ENCODE assay signal across 13 cellular contexts in the genomic region with DNA sequence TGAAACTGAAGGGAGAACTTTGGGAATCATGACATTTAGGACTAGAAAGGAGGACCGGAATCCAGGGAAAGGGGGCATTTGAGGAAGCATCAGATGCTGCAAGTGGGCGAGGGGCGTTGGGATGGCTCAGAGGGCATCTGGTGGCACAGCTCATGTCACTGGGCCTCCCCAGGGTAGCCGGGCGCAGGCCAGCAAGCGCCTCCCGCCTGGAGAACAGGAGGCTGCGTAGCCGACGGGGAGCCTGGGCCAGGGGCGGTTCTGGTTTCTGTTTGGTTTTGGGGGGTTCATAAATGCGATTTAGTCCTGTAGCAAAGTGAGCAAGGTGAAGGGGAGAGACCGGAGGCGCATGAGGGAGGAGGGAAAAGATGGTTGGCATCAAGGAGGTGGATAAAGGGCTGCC. TPM values are rescaled to one million over a fixed set of nuclear protein-coding genes. Genes with fewer than 3 reads are reported as not detected.
A peak's percentile ranks its signal among the peaks of the same experiment; 100 is the strongest.
DNase-seq lines count a peak whose midpoint lies in the region; ATAC-seq, FAIRE-seq and TF ChIP-seq lines count a peak whose summit lies in the region.
"Had no signal": no experiment of that assay in that cellular context is flagged by ENCODE, and none has a peak within 500 bp of the region (broad histone marks: within the 10 kb centered on the region; RNA-seq: fewer than 3 reads in every experiment).

No MANE protein-coding gene starts in this region.

- peaks cover 42% of the 10 kb centered on the region for H3K79me2 ChIP-seq in OCI-LY1 (ENCODE audit: insufficient read depth, low read length)

- H3K9ac ChIP-seq in OCI-LY1 (ENCODE audit: low read length) = peak overlapping the region; percentile 1; the same call in 1 of the 2 replicates
- no peak overlapping the region for H3K9ac ChIP-seq in duodenal mucosa (ENCODE audit: low read depth in 1 of 2, low read length in 2 of 2)

- no peaks in the 10 kb centered on the region for H3K9me3 Mint-ChIP-seq in natural killer cell

- peak overlapping the region; percentile 97 for H3K27ac ChIP-seq in C4-2B
- H3K27ac ChIP-seq in OCI-LY1 (ENCODE audit: low read depth, low read length, poor library complexity, severe bottlenecking) = peak overlapping the region; percentile 70
- no peak overlapping the region for H3K27ac ChIP-seq in duodenal mucosa (ENCODE audit: low read depth, low read length)

- no peaks in the 10 kb centered on the region for H3K9me2 ChIP-seq in OCI-LY1 (ENCODE audit: low read depth, low read length)

- peaks cover 7 to 8% of the 10 kb centered on the region in 2 donors for H3K4me1 Mint-ChIP-seq in natural killer cell

- peaks cover 38% of the 10 kb centered on the region for H3K36me3 ChIP-seq in OCI-LY1 (ENCODE audit: insufficient read depth, low read length)
- H3K36me3 ChIP-seq in duodenal mucosa (ENCODE audit: control insufficient read depth in 1 of 2, insufficient read depth in 2 of 2, low read length in 2 of 2) = peaks cover 0 to 5% of the 10 kb centered on the region in 2 donors

- H3K4me2 ChIP-seq in OCI-LY1 (ENCODE audit: low read length) = peak overlapping the region; percentile 99

- peaks cover 8% of the 10 kb centered on the region for H3K36me3 Mint-ChIP-seq in natural killer cell

- H3K27me3 ChIP-seq in OCI-LY1 (ENCODE audit: insufficient read depth, low read length) (no peaks in the 10 kb centered on the region), duodenal mucosa (ENCODE audit: control insufficient read depth in 1 of 2, insufficient read depth in 2 of 2, low read length in 2 of 2) (peaks cover 0 to 3% of the 10 kb centered on the region in 2 donors)

- no peak overlapping the region for H3K27ac Mint-ChIP-seq in natural killer cell

- H3F3A ChIP-seq in OCI-LY1 (ENCODE audit: insufficient read depth, low read length) = no peaks in the 10 kb centered on the region

- intact Hi-C loops in natural killer cell (cut with micrococcal nuclease) = no loop called here

- H3K4me1 ChIP-seq in OCI-LY1 (ENCODE audit: insufficient read depth, low read length, severe bottlenecking) = peaks cover 66% of the 10 kb centered on the region
- H3K4me1 ChIP-seq in duodenal mucosa (ENCODE audit: control insufficient read depth in 1 of 2, insufficient read depth in 2 of 2, low read length in 2 of 2) = peaks cover 39% of the 10 kb centered on the region in 2 donors

- DNase-seq in natural killer cell (no peak), frontal cortex (ENCODE audit: low spot score in 2 of 2) (no peak)
- DNase-seq: activated effector memory CD4-positive, alpha-beta T cell treated with anti-CD3 and anti-CD28 coated beads, Interleukin-2, amount 50 U/mL, for 16 hours; GOT3; NCI-H2227 treated with DMSO at 0.1 percent for 48 hours; stimulated activated CD4-positive, alpha-beta T cell treated with anti-CD3 and anti-CD28 coated beads, Interleukin-2, amount 100 ng/mL, for 48 hours had no signal

- H3K27me3 Mint-ChIP-seq in natural killer cell (ENCODE audit: low read depth in 2 of 2) = peaks cover 38 to 50% of the 10 kb centered on the region in 2 donors

- FAIRE-seq in frontal cortex (lab: Jason Lieb, UNC) = no peak

- no peaks in the 10 kb centered on the region for H4K20me1 ChIP-seq in OCI-LY1 (ENCODE audit: insufficient read depth, low read length)

- peak overlapping the region; percentile 51 for H3K4me3 Mint-ChIP-seq in natural killer cell

- no peak overlapping the region for H2AFZ ChIP-seq in OCI-LY1 (ENCODE audit: low read length)

- peak overlapping the region; percentile 99 for H3K4me3 ChIP-seq in OCI-LY1 (ENCODE audit: low read depth, low read length, poor library complexity, severe bottlenecking)
- peak overlapping the region; percentile 18 to 81 for H3K4me3 ChIP-seq in duodenal mucosa (ENCODE audit: low read depth in 1 of 2, low read length in 2 of 2)

- no peaks in the 10 kb centered on the region for H3K9me3 ChIP-seq in OCI-LY1 (ENCODE audit: low read length)
- H3K9me3 ChIP-seq in duodenal mucosa (ENCODE audit: control insufficient read depth in 1 of 2, low read length in 2 of 2) = no peaks in the 10 kb centered on the region

- TF ChIP-seq CTCF in C4-2B (conservative IDR thresholded peaks at IDR 0.05) = no peak
- TF ChIP-seq CTCF in OCI-LY1 (IDR thresholded peaks at IDR 0.05; ENCODE audit: low read length) = no peak
- TF ChIP-seq CTCF in natural killer cell (IDR thresholded peaks at IDR 0.05) = no peak

- ATAC-seq in natural killer cell (no peak), GM19467 (IDR thresholded peaks at IDR 0.05; ENCODE audit: unreplicated experiment) (no peak), GM21381 (IDR thresholded peaks at IDR 0.05; ENCODE audit: unreplicated experiment) (no peak), HG03175 (IDR thresholded peaks at IDR 0.05; ENCODE audit: unreplicated experiment) (no peak)
- ATAC-seq: activated CD4-positive, CD25-positive, alpha-beta regulatory T cell treated with anti-CD3 and anti-CD28 coated beads, Interleukin-2, amount 50 U/mL, for 24 hours had no signal

RNA-seq across cellular contexts. Expression of a gene that starts 0.4 kb away (rescaled TPM):
- total RNA-seq in natural killer cell = 1 to 10 TPM in 2 of 3 donors, under 1 TPM in 1; 0.61 to 1.9 (median 1.0) TPM
- total RNA-seq in frontal cortex = not detected
